8 cellular contexts compared by ENCODE assay signal in genomic region chr22:24424001-24424900, GRCh38. TPM values are rescaled to one million over a fixed set of nuclear protein-coding genes. Genes with fewer than 3 reads are reported as not detected.
DNase-seq lines count a peak whose midpoint lies in the region; ATAC-seq, FAIRE-seq and TF ChIP-seq lines count a peak whose summit lies in the region.

No MANE protein-coding gene starts in this region.

- DNase-seq in activated CD8-positive, alpha-beta T cell treated with anti-CD3 and anti-CD28 coated beads, Interleukin-2, amount 10 ng/mL, durations not matched to agents 7 days and 5 days: peak; percentile 54
- DNase-seq in esophagus squamous epithelium (lab: John Stamatoyannopoulos, UW) (no peak), pancreas (peak in 2 of 6 donors; percentile 72 to 86), GM19239 (ENCODE audit: insufficient read length, low spot score) (no peak), NCI-H510A (lab: John Stamatoyannopoulos, UW) (no peak), amygdala (lab: John Stamatoyannopoulos, UW) (no peak)

- peaks cover 51% of the 10 kb centered on the region for H3K4me1 Mint-ChIP-seq in activated CD8-positive, alpha-beta T cell treated with anti-CD3 and anti-CD28 coated beads, Interleukin-2, amount 10 ng/mL, durations not matched to agents 7 days and 5 days (ENCODE audit: low read depth)

- POLR2A ChIA-PET in activated CD8-positive, alpha-beta T cell treated with anti-CD3 and anti-CD28 coated beads, Interleukin-2, amount 10 ng/mL, durations not matched to agents 7 days and 5 days (lab: Charles Lee): interaction anchor here (0.6 to 5.4 kb wide), 3 partner anchors 11 to 144 kb away, joined by 3 to 34 read pairs (median 3); no protein-coding TSS in a partner anchor

- H3K4me3 ChIP-seq in HUES48 (ENCODE audit: low read depth, low read length) (peak overlapping the region; percentile 62), esophagus squamous epithelium (peak overlapping the region; percentile 39 to 74 (median 50)), pancreas (peak overlapping the region; percentile 25 to 68 (median 37))

- H3K27ac ChIP-seq in HUES48 (ENCODE audit: low read depth, low read length) (no peak overlapping the region), esophagus squamous epithelium (peak overlapping the region in 3 of 4 donors; percentile 11 to 39 (median 11)), pancreas (no peak overlapping the region)

- H3K4me1 ChIP-seq in HUES48 (ENCODE audit: control insufficient read depth, insufficient read depth, low read length): peaks cover 13% of the 10 kb centered on the region
- peaks cover 2 to 54% (median 21%) of the 10 kb centered on the region in 3 donors for H3K4me1 ChIP-seq in esophagus squamous epithelium
- no peaks in the 10 kb centered on the region for H3K4me1 ChIP-seq in pancreas

- TF ChIP-seq CTCF in esophagus squamous epithelium (IDR thresholded peaks at IDR 0.05): no peak
- no peak for TF ChIP-seq CTCF in pancreas (IDR thresholded peaks at IDR 0.05)

- H3K27ac Mint-ChIP-seq in activated CD8-positive, alpha-beta T cell treated with anti-CD3 and anti-CD28 coated beads, Interleukin-2, amount 10 ng/mL, durations not matched to agents 7 days and 5 days: peak overlapping the region; percentile 15

- H3K36me3 Mint-ChIP-seq in activated CD8-positive, alpha-beta T cell treated with anti-CD3 and anti-CD28 coated beads, Interleukin-2, amount 10 ng/mL, durations not matched to agents 7 days and 5 days (ENCODE audit: low read depth): no peaks in the 10 kb centered on the region

- intact Hi-C loops in esophagus squamous epithelium (cut with DNase I) (loop anchor here (5.0 kb wide), 1 partner anchor 93 kb away; no protein-coding TSS in a partner anchor), pancreas (cut with DNase I) (loop anchor here in 2 of 3 donors (5.0 kb wide), 2 partner anchors 98 to 103 kb away; no protein-coding TSS in a partner anchor)

- TF ChIP-seq POLR2A in esophagus squamous epithelium (IDR thresholded peaks at IDR 0.05): no peak

- peaks cover 3% of the 10 kb centered on the region for H3K27me3 Mint-ChIP-seq in activated CD8-positive, alpha-beta T cell treated with anti-CD3 and anti-CD28 coated beads, Interleukin-2, amount 10 ng/mL, durations not matched to agents 7 days and 5 days (ENCODE audit: low read depth)

- H3K9ac ChIP-seq in HUES48 (ENCODE audit: low read depth, low read length): 0 out of 2 replicates have a peak overlapping the region, but pooled peaks have one; percentile 31

- 33 to 39% methylated on average over 10 to 17 of the region's 105 CpGs for WGBS in esophagus squamous epithelium, 2 donors
- WGBS in pancreas, 2 donors: 9 to 11% methylated on average over 75 to 105 of the region's 105 CpGs

- H3K27me3 ChIP-seq in HUES48 (ENCODE audit: control insufficient read depth, insufficient read depth, low read length) (peaks cover 21% of the 10 kb centered on the region), esophagus squamous epithelium (peaks cover 0 to 69% (median 2%) of the 10 kb centered on the region in 4 donors), pancreas (no peaks in the 10 kb centered on the region)

- H3K9me3 Mint-ChIP-seq in activated CD8-positive, alpha-beta T cell treated with anti-CD3 and anti-CD28 coated beads, Interleukin-2, amount 10 ng/mL, durations not matched to agents 7 days and 5 days (ENCODE audit: insufficient read depth): no peaks in the 10 kb centered on the region

- CTCF ChIA-PET in activated CD8-positive, alpha-beta T cell treated with anti-CD3 and anti-CD28 coated beads, Interleukin-2, amount 10 ng/mL, durations not matched to agents 7 days and 5 days (lab: Charles Lee): interaction anchor here (0.9 to 8.0 kb wide), 10 partner anchors 9 to 98 kb away, joined by 4 to 85 read pairs (median 6); no protein-coding TSS in a partner anchor

- peak overlapping the region; percentile 67 for H3K4me3 Mint-ChIP-seq in activated CD8-positive, alpha-beta T cell treated with anti-CD3 and anti-CD28 coated beads, Interleukin-2, amount 10 ng/mL, durations not matched to agents 7 days and 5 days

- peak; percentile 27 for ATAC-seq in activated CD8-positive, alpha-beta T cell treated with anti-CD3 and anti-CD28 coated beads, Interleukin-2, amount 10 ng/mL, durations not matched to agents 7 days and 5 days
- ATAC-seq in pancreas: peak; percentile 17 to 52 (median 38)
- no peak for ATAC-seq in HG03175 (IDR thresholded peaks at IDR 0.05; ENCODE audit: unreplicated experiment)

- H3K9me3 ChIP-seq in HUES48 (ENCODE audit: control insufficient read depth, insufficient read depth, low read length): no peaks in the 10 kb centered on the region
- H3K9me3 ChIP-seq in esophagus squamous epithelium: no peaks in the 10 kb centered on the region
- H3K9me3 ChIP-seq in pancreas: no peaks in the 10 kb centered on the region

- no peak for FAIRE-seq in pancreas (lab: Jason Lieb, UNC)
- no peak for FAIRE-seq in GM19239 (lab: Jason Lieb, UNC)

- H3K36me3 ChIP-seq in HUES48 (ENCODE audit: control insufficient read depth, insufficient read depth, low read length): no peaks in the 10 kb centered on the region
- H3K36me3 ChIP-seq in esophagus squamous epithelium: no peaks in the 10 kb centered on the region
- no peaks in the 10 kb centered on the region for H3K36me3 ChIP-seq in pancreas

RNA-seq across cellular contexts. Expression of gene ADORA2A, which starts 3.1 kb away (rescaled TPM):
- 10 to 100 TPM; 20.3 to 20.4 TPM for total RNA-seq in activated CD8-positive, alpha-beta T cell treated with anti-CD3 and anti-CD28 coated beads, Interleukin-2, amount 10 ng/mL, durations not matched to agents 7 days and 5 days
- total RNA-seq in esophagus squamous epithelium: 1 to 10 TPM; 1.0 to 4.0 (median 2.4) TPM
- 1 to 10 TPM in 4 of 6 donors, under 1 TPM in 2; 0.85 to 2.7 (median 1.3) TPM for total RNA-seq in pancreas
- polyA plus RNA-seq in pancreas: 10 to 100 TPM in 1 of 2 donors, 1 to 10 TPM in 1; 3.6 to 10.4 TPM

Comparison
In these comparisons a context has a peak if more than half of its experiments do, and no peak if none do; other contexts are left out.
1. H3K27ac ChIP-seq: peak in esophagus squamous epithelium (3 of 4); none in HUES48 (single experiment) and pancreas (0 of 4).
2. RNA of gene ADORA2A, which starts 3.1 kb away (total RNA-seq): 20.3 to 20.4 TPM in activated CD8-positive, alpha-beta T cell treated with anti-CD3 and anti-CD28 coated beads, Interleukin-2, amount 10 ng/mL, durations not matched to agents 7 days and 5 days; 1.0 to 4.0 TPM in esophagus squamous epithelium and 0.85 to 2.7 TPM in pancreas; every median in the first group is over 4 times any median in the second.
3. Peak in every context shown above with its lines, with median percentiles within 50 percentile points of each other: H3K4me3 ChIP-seq.